In genomic region chr1:145855426-145855948, GRCh38 we compare ENCODE assay signal across 17 cellular contexts. TPM values are rescaled to one million over a fixed set of nuclear protein-coding genes. Genes with fewer than 3 reads are reported as not detected.
DNase-seq lines count a peak whose midpoint lies in the region; ATAC-seq, FAIRE-seq and TF ChIP-seq lines count a peak whose summit lies in the region.
"Had no signal": no experiment of that assay in that cellular context is flagged by ENCODE, and none has a peak within 500 bp of the region (broad histone marks: within the 10 kb centered on the region; RNA-seq: fewer than 3 reads in every experiment).

No MANE protein-coding gene starts in this region.

- FAIRE-seq in GM12891 (lab: Jason Lieb, UNC) = no peak
- FAIRE-seq: GM19239 had no signal

- peaks cover 14% of the 10 kb centered on the region for H3K4me1 Mint-ChIP-seq in activated T-helper 17 cell treated with anti-CD3 and anti-CD28 coated beads, Interleukin-2, amount 50 U/mL, for 72 hours
- peaks cover 6% of the 10 kb centered on the region for H3K4me1 Mint-ChIP-seq in nephron
- peaks cover 24% of the 10 kb centered on the region for H3K4me1 Mint-ChIP-seq in activated CD4-positive, alpha-beta T cell treated with anti-CD3 and anti-CD28 coated beads, Interleukin-2, amount 10 ng/mL, durations not matched to agents 7 days and 5 days

- CTCF ChIA-PET in activated CD4-positive, alpha-beta T cell treated with anti-CD3 and anti-CD28 coated beads, Interleukin-2, amount 10 ng/mL, durations not matched to agents 7 days and 5 days (lab: Charles Lee) = interaction anchor here (8.4 kb wide), 1 partner anchor 8 kb away, joined by 141 read pairs; the partner anchor contains the start of gene NUDT17

- H3K27ac ChIP-seq in DOHH2 (ENCODE audit: low read depth, low read length) (no peak overlapping the region), dorsolateral prefrontal cortex (no peak overlapping the region)
- H3K27ac ChIP-seq: adrenal gland, vagina had no signal

- no peak for ATAC-seq in activated T-helper 17 cell treated with anti-CD3 and anti-CD28 coated beads, Interleukin-2, amount 50 U/mL, for 72 hours (replicated peaks)
- ATAC-seq: Right ventricle myocardium inferior; stimulated activated naive CD8-positive, alpha-beta T cell treated with anti-CD3 and anti-CD28 coated beads, Interleukin-15, amount 100 ng/mL, for 72 hours had no signal

- H3K36me3 Mint-ChIP-seq in activated T-helper 17 cell treated with anti-CD3 and anti-CD28 coated beads, Interleukin-2, amount 50 U/mL, for 72 hours (ENCODE audit: low read depth) = peaks cover 58% of the 10 kb centered on the region
- H3K36me3 Mint-ChIP-seq in nephron (ENCODE audit: low read depth) = peaks cover 53% of the 10 kb centered on the region
- peaks cover 27% of the 10 kb centered on the region for H3K36me3 Mint-ChIP-seq in activated CD4-positive, alpha-beta T cell treated with anti-CD3 and anti-CD28 coated beads, Interleukin-2, amount 10 ng/mL, durations not matched to agents 7 days and 5 days (ENCODE audit: low read depth)

- no peaks in the 10 kb centered on the region for H3F3A ChIP-seq in DOHH2 (ENCODE audit: control insufficient read depth, insufficient read depth)

- DNase-seq in KBM-7 (peak; percentile 39), dorsolateral prefrontal cortex (no peak), GM12891 (ENCODE audit: insufficient read length, low spot score) (no peak)
- DNase-seq in activated CD4-positive, alpha-beta T cell treated with anti-CD3 and anti-CD28 coated beads, Interleukin-2, amount 10 ng/mL, durations not matched to agents 7 days and 5 days = no peak
- DNase-seq: activated CD4-positive, alpha-beta T cell treated with anti-CD3 and anti-CD28 coated beads for 4 hours; activated T-cell treated with anti-CD3 and anti-CD28 coated beads, Interleukin-2, amount 50 U/mL, for 1 hour; adrenal gland; cortex of kidney; GDM1; hypothalamus; stimulated activated naive CD8-positive, alpha-beta T cell treated with anti-CD3 and anti-CD28 coated beads, Interleukin-15, amount 100 ng/mL, for 72 hours had no signal

- TF ChIP-seq CTCF in DOHH2 (IDR thresholded peaks at IDR 0.05; ENCODE audit: low read depth, low read length, poor library complexity, severe bottlenecking) (peak; percentile 72), nephron (IDR thresholded peaks at IDR 0.05; ENCODE audit: unreplicated experiment in 3 of 3) (no peak), dorsolateral prefrontal cortex (IDR thresholded peaks at IDR 0.05 in 54 of 56, conservative IDR thresholded peaks at IDR 0.05 in 2 of 56; ENCODE audit: low read depth in 1 of 56, partially characterized antibody in 56 of 56) (peak in 1 of 56 donors; percentile 15)

- H3K36me3 ChIP-seq in DOHH2 (ENCODE audit: control insufficient read depth, low read length) = peaks cover 8% of the 10 kb centered on the region

- H3K4me3 ChIP-seq in DOHH2 (ENCODE audit: low read length) (no peak overlapping the region), dorsolateral prefrontal cortex (no peak overlapping the region)
- H3K4me3 ChIP-seq: adrenal gland, vagina had no signal

- H3K79me2 ChIP-seq in DOHH2 (ENCODE audit: control insufficient read depth, low read length) = 0 out of 2 replicates have a peak, but pooled peaks cover 3% of the 10 kb centered on the region

- no peaks in the 10 kb centered on the region for H3K9me3 ChIP-seq in DOHH2 (ENCODE audit: control insufficient read depth, insufficient read depth, low read length)
- H3K9me3 ChIP-seq: adrenal gland, vagina had no signal

- peak overlapping the region; percentile 9 for H3K4me3 Mint-ChIP-seq in activated T-helper 17 cell treated with anti-CD3 and anti-CD28 coated beads, Interleukin-2, amount 50 U/mL, for 72 hours
- peak overlapping the region; percentile 62 to 99 (median 62) for H3K4me3 Mint-ChIP-seq in nephron
- H3K4me3 Mint-ChIP-seq in activated CD4-positive, alpha-beta T cell treated with anti-CD3 and anti-CD28 coated beads, Interleukin-2, amount 10 ng/mL, durations not matched to agents 7 days and 5 days = no peak overlapping the region
- H3K4me3 Mint-ChIP-seq: stimulated activated naive CD8-positive, alpha-beta T cell treated with anti-CD3 and anti-CD28 coated beads, Interleukin-15, amount 100 ng/mL, for 72 hours had no signal

- in situ Hi-C loops in KBM-7 (cut with MboI; ENCODE audit: low pct_unique_long_range_greater_than_20kb, low sequenced_read_pairs) = no loop called here

- peaks cover 13% of the 10 kb centered on the region for H3K4me1 ChIP-seq in DOHH2 (ENCODE audit: control insufficient read depth, low read length)

- POLR2A ChIA-PET in activated CD4-positive, alpha-beta T cell treated with anti-CD3 and anti-CD28 coated beads, Interleukin-2, amount 10 ng/mL, durations not matched to agents 7 days and 5 days (lab: Charles Lee) = no interaction called here

- no peaks in the 10 kb centered on the region for H3K9me3 Mint-ChIP-seq in activated T-helper 17 cell treated with anti-CD3 and anti-CD28 coated beads, Interleukin-2, amount 50 U/mL, for 72 hours
- H3K9me3 Mint-ChIP-seq in nephron = no peaks in the 10 kb centered on the region
- H3K9me3 Mint-ChIP-seq in activated CD4-positive, alpha-beta T cell treated with anti-CD3 and anti-CD28 coated beads, Interleukin-2, amount 10 ng/mL, durations not matched to agents 7 days and 5 days = no peaks in the 10 kb centered on the region
- H3K9me3 Mint-ChIP-seq: stimulated activated naive CD8-positive, alpha-beta T cell treated with anti-CD3 and anti-CD28 coated beads, Interleukin-15, amount 100 ng/mL, for 72 hours had no signal

- no peak for TF ChIP-seq POLR2A in GM12891 (IDR thresholded peaks at IDR 0.05; ENCODE audit: low read depth, low read length)

- H4K20me1 ChIP-seq in DOHH2 (ENCODE audit: control insufficient read depth, insufficient read depth, low read depth, low read length) = no peaks in the 10 kb centered on the region

- H3K27me3 ChIP-seq in DOHH2 (ENCODE audit: control insufficient read depth, low read length) (no peaks in the 10 kb centered on the region), dorsolateral prefrontal cortex (no peaks in the 10 kb centered on the region)
- H3K27me3 ChIP-seq: adrenal gland, vagina had no signal

- H3K27me3 Mint-ChIP-seq in activated T-helper 17 cell treated with anti-CD3 and anti-CD28 coated beads, Interleukin-2, amount 50 U/mL, for 72 hours = no peaks in the 10 kb centered on the region
- no peaks in the 10 kb centered on the region for H3K27me3 Mint-ChIP-seq in nephron (ENCODE audit: low read depth)
- H3K27me3 Mint-ChIP-seq in activated CD4-positive, alpha-beta T cell treated with anti-CD3 and anti-CD28 coated beads, Interleukin-2, amount 10 ng/mL, durations not matched to agents 7 days and 5 days = no peaks in the 10 kb centered on the region
- H3K27me3 Mint-ChIP-seq: stimulated activated naive CD8-positive, alpha-beta T cell treated with anti-CD3 and anti-CD28 coated beads, Interleukin-15, amount 100 ng/mL, for 72 hours had no signal

- H3K27ac Mint-ChIP-seq in activated T-helper 17 cell treated with anti-CD3 and anti-CD28 coated beads, Interleukin-2, amount 50 U/mL, for 72 hours = peak overlapping the region; percentile 21
- no peak overlapping the region for H3K27ac Mint-ChIP-seq in nephron
- no peak overlapping the region for H3K27ac Mint-ChIP-seq in activated CD4-positive, alpha-beta T cell treated with anti-CD3 and anti-CD28 coated beads, Interleukin-2, amount 10 ng/mL, durations not matched to agents 7 days and 5 days
- H3K27ac Mint-ChIP-seq: stimulated activated naive CD8-positive, alpha-beta T cell treated with anti-CD3 and anti-CD28 coated beads, Interleukin-15, amount 100 ng/mL, for 72 hours had no signal

- intact Hi-C loops in dorsolateral prefrontal cortex (cut with DNase I) = no loop called here

- no peaks in the 10 kb centered on the region for H3K9me2 ChIP-seq in DOHH2 (replicated peaks; ENCODE audit: control insufficient read depth, low read length)

- H3K4me2 ChIP-seq in DOHH2 (ENCODE audit: low read length) = no peak overlapping the region

TF ChIP-seq in GM12891, 5 proteins besides CTCF, POLR2A, EP300 and RAD21:
- TF ChIP-seq TAF1 (IDR thresholded peaks at IDR 0.05; ENCODE audit: low read depth, low read length) = no peak
- TF ChIP-seq PAX5 (IDR thresholded peaks at IDR 0.05; ENCODE audit: insufficient read depth, low read length, severe bottlenecking) = no peak
- no peak for TF ChIP-seq POU2F2 (IDR thresholded peaks at IDR 0.05; ENCODE audit: low read depth, low read length)

RNA-seq across cellular contexts. Expression of gene PIAS3, which starts 3.4 kb away (rescaled TPM):
- total RNA-seq in activated T-helper 17 cell treated with anti-CD3 and anti-CD28 coated beads, Interleukin-2, amount 50 U/mL, for 72 hours = 10 to 100 TPM; 16.3 to 24.6 TPM
- 10 to 100 TPM; 21.8 to 43.6 (median 31.9) TPM for total RNA-seq in dorsolateral prefrontal cortex
- polyA plus RNA-seq in GM12891 (2012; ENCODE audit: low read depth, missing spikeins) = 10.4 TPM
- 10 to 100 TPM; 17.9 to 18.8 TPM for total RNA-seq in activated CD4-positive, alpha-beta T cell treated with anti-CD3 and anti-CD28 coated beads, Interleukin-2, amount 10 ng/mL, durations not matched to agents 7 days and 5 days

RNA-seq across cellular contexts. Expression of gene NUDT17, which starts 10.1 kb away (rescaled TPM):
- total RNA-seq in activated T-helper 17 cell treated with anti-CD3 and anti-CD28 coated beads, Interleukin-2, amount 50 U/mL, for 72 hours = 1 to 10 TPM; 2.3 to 2.7 TPM
- 10 to 100 TPM in 1 of 120 experiments, 1 to 10 TPM in 119; 2.6 to 10.1 (median 5.5) TPM for total RNA-seq in dorsolateral prefrontal cortex
- polyA plus RNA-seq in GM12891 (2012; ENCODE audit: low read depth, missing spikeins) = 4.1 TPM
- 1 to 10 TPM; 2.7 to 3.4 TPM for total RNA-seq in activated CD4-positive, alpha-beta T cell treated with anti-CD3 and anti-CD28 coated beads, Interleukin-2, amount 10 ng/mL, durations not matched to agents 7 days and 5 days

RNA-seq across cellular contexts. Expression of gene ANKRD35, which starts 30.2 kb away (rescaled TPM):
- total RNA-seq in activated T-helper 17 cell treated with anti-CD3 and anti-CD28 coated beads, Interleukin-2, amount 50 U/mL, for 72 hours = under 1 TPM; 0.29 to 0.56 TPM
- total RNA-seq in dorsolateral prefrontal cortex = 10 to 100 TPM in 13 of 120 experiments, 1 to 10 TPM in 107; 2.2 to 12.7 (median 7.2) TPM
- polyA plus RNA-seq in GM12891 (2012; ENCODE audit: low read depth, missing spikeins) = not detected
- under 1 TPM; 0.40 to 0.42 TPM for total RNA-seq in activated CD4-positive, alpha-beta T cell treated with anti-CD3 and anti-CD28 coated beads, Interleukin-2, amount 10 ng/mL, durations not matched to agents 7 days and 5 days

RNA-seq across cellular contexts. Expression of gene POLR3C, which starts 31.5 kb away (rescaled TPM):
- total RNA-seq in activated T-helper 17 cell treated with anti-CD3 and anti-CD28 coated beads, Interleukin-2, amount 50 U/mL, for 72 hours = 10 to 100 TPM; 20.4 to 22.2 TPM
- total RNA-seq in dorsolateral prefrontal cortex = 10 to 100 TPM; 17.3 to 35.6 (median 26.6) TPM
- polyA plus RNA-seq in GM12891 (2012; ENCODE audit: low read depth, missing spikeins) = 20.7 TPM
- total RNA-seq in activated CD4-positive, alpha-beta T cell treated with anti-CD3 and anti-CD28 coated beads, Interleukin-2, amount 10 ng/mL, durations not matched to agents 7 days and 5 days = 10 to 100 TPM; 34.5 to 38.7 TPM

RNA-seq across cellular contexts. Expression of gene RNF115, which starts 31.6 kb away (rescaled TPM):
- 1 to 10 TPM; 7.9 to 9.3 TPM for total RNA-seq in activated T-helper 17 cell treated with anti-CD3 and anti-CD28 coated beads, Interleukin-2, amount 50 U/mL, for 72 hours
- 10 to 100 TPM; 20.5 to 38.6 (median 29.2) TPM for total RNA-seq in dorsolateral prefrontal cortex
- polyA plus RNA-seq in GM12891 (2012; ENCODE audit: low read depth, missing spikeins) = 4.9 TPM
- total RNA-seq in activated CD4-positive, alpha-beta T cell treated with anti-CD3 and anti-CD28 coated beads, Interleukin-2, amount 10 ng/mL, durations not matched to agents 7 days and 5 days = 10 to 100 TPM; 14.8 to 15.6 TPM
